Comparison of ENCODE assay signal across 8 cellular contexts in genomic region chr12:97148941-97149559, GRCh38.
DNase-seq lines count a peak whose midpoint lies in the region; TF ChIP-seq lines count a peak whose summit lies in the region.

No MANE protein-coding gene starts in this region.

- H3K9ac ChIP-seq in KMS-11: no peak overlapping the region

- no peak overlapping the region for H3K4me2 ChIP-seq in KMS-11

- in situ Hi-C loops in astrocyte of the cerebellum (cut with HindIII; ENCODE audit: low sequenced_read_pairs): no loop called here

- H3K4me1 ChIP-seq in KMS-11 (ENCODE audit: low read depth, poor library complexity, severe bottlenecking): no peaks in the 10 kb centered on the region

- TF ChIP-seq CTCF in GM12865 (IDR thresholded peaks at IDR 0.05; ENCODE audit: insufficient read depth, low read depth, low read length, missing control alignments) (peak; percentile 95), KMS-11 (conservative IDR thresholded peaks at IDR 0.05; ENCODE audit: low read depth, low read length) (peak; percentile 66), astrocyte of the cerebellum (IDR thresholded peaks at IDR 0.05; ENCODE audit: low read depth, low read length, missing control alignments) (peak; percentile 83)

- H2AFZ ChIP-seq in KMS-11 (ENCODE audit: low read depth): no peak overlapping the region

- H3K4me3 ChIP-seq in GM12865 (ENCODE audit: low read depth, low read length) (no peak overlapping the region), KMS-11 (IDR thresholded peaks at IDR 0.05; ENCODE audit: insufficient read depth, low read depth, low read length) (no peak overlapping the region), astrocyte of the cerebellum (ENCODE audit: low read depth, low read length) (no peak overlapping the region)

- DNase-seq in GM12865 (ENCODE audit: low read depth) (peak; percentile 76), H4 (ENCODE audit: low spot score) (peak; percentile 27), SKM-1 (lab: John Stamatoyannopoulos, UW; ENCODE audit: unreplicated experiment) (peak; percentile 2), astrocyte of the cerebellum (ENCODE audit: low read depth) (no peak), islet precursor cell (peak; percentile 91), NCI-H1930 (lab: John Stamatoyannopoulos, UW) (no peak)
- DNase-seq in stimulated activated CD4-positive, alpha-beta T cell treated with anti-CD3 and anti-CD28 coated beads, Interleukin-4, amount 100 ng/mL, for 48 hours (ENCODE audit: low read depth in 2 of 2): peak; percentile 40 to 42

- no peaks in the 10 kb centered on the region for H4K20me1 ChIP-seq in KMS-11 (ENCODE audit: insufficient read depth)

- H3K27me3 ChIP-seq in KMS-11 (ENCODE audit: insufficient read depth, low read depth): no peaks in the 10 kb centered on the region

- no peak overlapping the region for H3K27ac ChIP-seq in KMS-11

- no peaks in the 10 kb centered on the region for H3K36me3 ChIP-seq in KMS-11 (ENCODE audit: insufficient read depth)

- no peaks in the 10 kb centered on the region for H3K79me2 ChIP-seq in KMS-11 (ENCODE audit: insufficient read depth, low read depth)

Comparison
In these comparisons a context has a peak if more than half of its experiments do, and no peak if none do; other contexts are left out.
1. DNase-seq: peak in GM12865 (single experiment), H4 (single experiment), SKM-1 (single experiment), islet precursor cell (single experiment) and stimulated activated CD4-positive, alpha-beta T cell treated with anti-CD3 and anti-CD28 coated beads, Interleukin-4, amount 100 ng/mL, for 48 hours (2 of 2); none in astrocyte of the cerebellum (single experiment) and NCI-H1930 (0 of 2).
2. Peak in every context shown above with its lines, with median percentiles within 50 percentile points of each other: CTCF ChIP-seq.